ENCODE assay signal across 19 cellular contexts in genomic region chr9:136857166-136857565, GRCh38. TPM values are rescaled to one million over a fixed set of nuclear protein-coding genes. Genes with fewer than 3 reads are reported as not detected.
DNase-seq lines count a peak whose midpoint lies in the region; FAIRE-seq and TF ChIP-seq lines count a peak whose summit lies in the region.
"Had no signal": no experiment of that assay in that cellular context is flagged by ENCODE, and none has a peak within 500 bp of the region (broad histone marks: within the 10 kb centered on the region; RNA-seq: fewer than 3 reads in every experiment).

No MANE protein-coding gene starts in this region.

- peak overlapping the region; percentile 16 for H3K27ac Mint-ChIP-seq in Caco-2 (ENCODE audit: unreplicated experiment)
- H3K27ac Mint-ChIP-seq: activated CD8-positive, alpha-beta T cell treated with anti-CD3 and anti-CD28 coated beads for 36 hours; stimulated activated memory B cell treated with anti-CD40 and anti-IgM and Interleukin-4, amounts not matched to agents 10 μg/mL and 1 μg/mL and 100 μg/mL, for 72 hours; T-helper 1 cell treated with Interleukin-12 subunit alpha and Interleukin-12 subunit beta and Interleukin-4 antibody, amounts not matched to agents 30 μg/mL and 1 μg/mL, for 36 hours had no signal

- CTCF ChIA-PET in Caco-2 (lab: Charles Lee) = no interaction called here

- H3K9me3 ChIP-seq in BLaER1 (no peaks in the 10 kb centered on the region), Caco-2 (no peaks in the 10 kb centered on the region), colonic mucosa (no peaks in the 10 kb centered on the region), mucosa of stomach (ENCODE audit: control insufficient read depth, low read length) (no peaks in the 10 kb centered on the region)
- H3K9me3 ChIP-seq: SJSA1, tibial nerve had no signal

- POLR2A ChIA-PET in Caco-2 (lab: Charles Lee) = no interaction called here

- intact Hi-C loops in Caco-2 (cut with micrococcal nuclease; ENCODE audit: unreplicated experiment) = no loop called here
- intact Hi-C loops in colonic mucosa (cut with DNase I) = no loop called here

- H3K9me3 Mint-ChIP-seq in Caco-2 (ENCODE audit: unreplicated experiment) = no peaks in the 10 kb centered on the region
- H3K9me3 Mint-ChIP-seq: activated CD8-positive, alpha-beta T cell treated with anti-CD3 and anti-CD28 coated beads for 36 hours; neural crest cell; stimulated activated memory B cell treated with anti-CD40 and anti-IgM and Interleukin-4, amounts not matched to agents 10 μg/mL and 1 μg/mL and 100 μg/mL, for 72 hours; T-helper 1 cell treated with Interleukin-12 subunit alpha and Interleukin-12 subunit beta and Interleukin-4 antibody, amounts not matched to agents 30 μg/mL and 1 μg/mL, for 36 hours had no signal

- peaks cover 84% of the 10 kb centered on the region for H4K20me1 ChIP-seq in BLaER1

- no peak overlapping the region for H3K4me3 Mint-ChIP-seq in Caco-2 (ENCODE audit: unreplicated experiment)
- H3K4me3 Mint-ChIP-seq: activated CD8-positive, alpha-beta T cell treated with anti-CD3 and anti-CD28 coated beads for 36 hours; neural crest cell; stimulated activated memory B cell treated with anti-CD40 and anti-IgM and Interleukin-4, amounts not matched to agents 10 μg/mL and 1 μg/mL and 100 μg/mL, for 72 hours; T-helper 1 cell treated with Interleukin-12 subunit alpha and Interleukin-12 subunit beta and Interleukin-4 antibody, amounts not matched to agents 30 μg/mL and 1 μg/mL, for 36 hours had no signal

- peak overlapping the region; percentile 95 for H3K4me2 ChIP-seq in BLaER1

- no peak overlapping the region for H3K4me3 ChIP-seq in BLaER1
- no peak overlapping the region for H3K4me3 ChIP-seq in Caco-2 (ENCODE audit: low read depth, low read length)
- H3K4me3 ChIP-seq in colonic mucosa = no peak overlapping the region
- H3K4me3 ChIP-seq in mucosa of stomach (ENCODE audit: low read length) = no peak overlapping the region
- H3K4me3 ChIP-seq: dorsolateral prefrontal cortex, SJSA1, tibial nerve had no signal

- TF ChIP-seq CTCF in Caco-2 (IDR thresholded peaks at IDR 0.05; ENCODE audit: insufficient read depth in 1 of 2, low read depth in 1 of 2, low read length in 1 of 2, severe bottlenecking in 1 of 2, unreplicated experiment in 1 of 2) = no peak
- no peak for TF ChIP-seq CTCF in colonic mucosa (IDR thresholded peaks at IDR 0.05)

- no peak for FAIRE-seq in GM12891 (lab: Jason Lieb, UNC)
- FAIRE-seq: bronchial epithelial cell had no signal

- H3K9ac ChIP-seq in BLaER1 = no peak overlapping the region
- peak overlapping the region in 1 of 2 donors; percentile 88 for H3K9ac ChIP-seq in colonic mucosa (ENCODE audit: low read depth in 2 of 2, low read length in 2 of 2)
- peak overlapping the region; percentile 39 for H3K9ac ChIP-seq in mucosa of stomach (ENCODE audit: low read length)

- no peaks in the 10 kb centered on the region for H3K4me1 Mint-ChIP-seq in Caco-2 (ENCODE audit: low read depth, unreplicated experiment)
- H3K4me1 Mint-ChIP-seq: neural crest cell had no signal

- no peak for TF ChIP-seq POLR2A in GM12891 (IDR thresholded peaks at IDR 0.05; ENCODE audit: low read depth, low read length)

- H3K36me3 Mint-ChIP-seq in Caco-2 (ENCODE audit: insufficient read depth, unreplicated experiment) = peaks cover 82% of the 10 kb centered on the region

- peaks cover 93% of the 10 kb centered on the region for H3K4me1 ChIP-seq in BLaER1
- H3K4me1 ChIP-seq in Caco-2 = peaks cover 10% of the 10 kb centered on the region
- H3K4me1 ChIP-seq in colonic mucosa = peaks cover 34% of the 10 kb centered on the region
- H3K4me1 ChIP-seq in mucosa of stomach (ENCODE audit: control insufficient read depth, insufficient read depth, low read length) = peaks cover 69% of the 10 kb centered on the region
- H3K4me1 ChIP-seq: SJSA1 had no signal

- H3K27ac ChIP-seq in BLaER1 (no peak overlapping the region), colonic mucosa (peak overlapping the region; percentile 97)
- H3K27ac ChIP-seq: SJSA1, tibial nerve had no signal

- no TSS peak for BruUV-seq in Caco-2 (replicated peaks; lab: Mats Ljungman, UMichigan)

- H3K27me3 ChIP-seq in BLaER1 (no peaks in the 10 kb centered on the region), Caco-2 (replicated peaks; ENCODE audit: control insufficient read depth, insufficient read depth, low read length) (no peaks in the 10 kb centered on the region), colonic mucosa (no peaks in the 10 kb centered on the region), mucosa of stomach (ENCODE audit: control insufficient read depth, insufficient read depth, low read length) (no peaks in the 10 kb centered on the region)
- H3K27me3 ChIP-seq: dorsolateral prefrontal cortex, SJSA1, tibial nerve had no signal

- H3K27me3 Mint-ChIP-seq in Caco-2 (ENCODE audit: insufficient read depth, unreplicated experiment) = no peaks in the 10 kb centered on the region
- H3K27me3 Mint-ChIP-seq: activated CD8-positive, alpha-beta T cell treated with anti-CD3 and anti-CD28 coated beads for 36 hours; stimulated activated memory B cell treated with anti-CD40 and anti-IgM and Interleukin-4, amounts not matched to agents 10 μg/mL and 1 μg/mL and 100 μg/mL, for 72 hours had no signal

- H3K36me3 ChIP-seq in BLaER1 (peaks cover 36% of the 10 kb centered on the region), Caco-2 (ENCODE audit: control insufficient read depth, insufficient read depth, low read length) (0 out of 2 replicates have a peak, but pooled peaks cover 1% of the 10 kb centered on the region), colonic mucosa (peaks cover 2% of the 10 kb centered on the region), mucosa of stomach (ENCODE audit: control insufficient read depth, insufficient read depth, low read length) (peaks cover 1% of the 10 kb centered on the region)

- DNase-seq in Caco-2 = no peak
- peak; percentile 22 for DNase-seq in colonic mucosa
- no peak for DNase-seq in activated CD4-positive, alpha-beta T cell treated with anti-CD3 and anti-CD28 coated beads, Interleukin-2, amount 50 U/mL, for 4 hours
- DNase-seq in NOMO-1 treated with dmso at 0.1 percent for 144 hours (lab: John Stamatoyannopoulos, UW; ENCODE audit: unreplicated experiment) = no peak
- DNase-seq in GM12891 (ENCODE audit: insufficient read length, low spot score) = no peak
- DNase-seq: activated CD8-positive, alpha-beta T cell treated with anti-CD3 and anti-CD28 coated beads for 36 hours; foreskin melanocyte; midbrain; NCI-H2171; OCI-M1 had no signal

TF ChIP-seq in GM12891, 5 proteins besides CTCF, POLR2A, EP300 and RAD21:
- no peak for TF ChIP-seq POU2F2 (IDR thresholded peaks at IDR 0.05; ENCODE audit: low read depth, low read length)
- TF ChIP-seq SPI1 (IDR thresholded peaks at IDR 0.05; ENCODE audit: low read depth, low read length) = no peak
- no peak for TF ChIP-seq TAF1 (IDR thresholded peaks at IDR 0.05; ENCODE audit: low read depth, low read length)
- TF ChIP-seq POLR2AphosphoS5 (IDR thresholded peaks at IDR 0.05; ENCODE audit: low read depth, low read length) = no peak
- no peak for TF ChIP-seq PAX5 (IDR thresholded peaks at IDR 0.05; ENCODE audit: insufficient read depth, low read length, severe bottlenecking)

RNA-seq across cellular contexts. Expression of gene MAMDC4, which starts 5.0 kb away (rescaled TPM):
- 8.8 and 10.8 TPM in 2 replicates for total RNA-seq in Caco-2 (2022)
- 10 to 100 TPM; 11.0 to 61.7 TPM for total RNA-seq in colonic mucosa
- 4.4 TPM for polyA plus RNA-seq in GM12891 (2012; ENCODE audit: low read depth, missing spikeins)

RNA-seq across cellular contexts. Expression of gene PHPT1, which starts 8.0 kb away (rescaled TPM):
- total RNA-seq in Caco-2 (2022) = 103 and 105 TPM in 2 replicates
- total RNA-seq in colonic mucosa = 100 to 1,000 TPM; 137 to 176 TPM
- polyA plus RNA-seq in GM12891 (2012; ENCODE audit: low read depth, missing spikeins) = 204 TPM

RNA-seq across cellular contexts. Expression of gene EDF1, which starts 8.9 kb away (rescaled TPM):
- total RNA-seq in Caco-2 (2022) (429 and 476 TPM in 2 replicates), colonic mucosa (100 to 1,000 TPM; 442 to 494 TPM)
- polyA plus RNA-seq in GM12891 (2012; ENCODE audit: low read depth, missing spikeins) = 423 TPM

RNA-seq across cellular contexts. Expression of gene AJM1, which starts 14.9 kb away (rescaled TPM):
- total RNA-seq in Caco-2 (2022) = 3.6 and 4.2 TPM in 2 replicates
- 10 to 100 TPM; 11.5 to 17.1 TPM for total RNA-seq in colonic mucosa
- polyA plus RNA-seq in GM12891 (2012; ENCODE audit: low read depth, missing spikeins) = 1.8 TPM

RNA-seq across cellular contexts. Expression of gene TRAF2, which starts 29.1 kb away (rescaled TPM):
- total RNA-seq in Caco-2 (2022) = 41.7 and 50.0 TPM in 2 replicates
- 10 to 100 TPM; 22.4 to 50.6 TPM for total RNA-seq in colonic mucosa
- polyA plus RNA-seq in GM12891 (2012; ENCODE audit: low read depth, missing spikeins) = 14.1 TPM
